ENCODE assay signal across 12 cellular contexts in genomic region chr17:49898547-49899490, GRCh38. TPM values are rescaled to one million over a fixed set of nuclear protein-coding genes. Genes with fewer than 3 reads are reported as not detected.
DNase-seq lines count a peak whose midpoint lies in the region; ATAC-seq lines count a peak whose summit lies in the region.
"Had no signal": no experiment of that assay in that cellular context is flagged by ENCODE, and none has a peak within 500 bp of the region (broad histone marks: within the 10 kb centered on the region; RNA-seq: fewer than 3 reads in every experiment).

No MANE protein-coding gene starts in this region.

- H3K4me2 ChIP-seq in neuronal stem cell (ENCODE audit: insufficient read depth, low read length, poor library complexity, severe bottlenecking): no peak overlapping the region
- H3K4me2 ChIP-seq: BLaER1 had no signal

- peak overlapping the region; percentile 58 for H2BK12ac ChIP-seq in neuronal stem cell (ENCODE audit: low read length)

- no CpG with 5 or more reads among the region's 9 CpGs for WGBS in neuronal stem cell (ENCODE audit: extremely low coverage in 2 of 2, insufficient read length in 2 of 2, insufficient replicate concordance in 1 of 2), 2 donors

- H2BK120ac ChIP-seq in neuronal stem cell (ENCODE audit: low read depth, low read length): no peak overlapping the region

- H3K4me1 ChIP-seq in neuronal stem cell (ENCODE audit: control insufficient read depth in 2 of 2, insufficient read depth in 1 of 2, low read depth in 1 of 2, low read length in 2 of 2): peaks cover 0 to 18% of the 10 kb centered on the region in 2 donors

- H2AFZ ChIP-seq in neuronal stem cell (ENCODE audit: low read length): no peak overlapping the region

- H3K79me1 ChIP-seq in neuronal stem cell (ENCODE audit: low read depth, low read length): no peaks in the 10 kb centered on the region

- ATAC-seq in GM21737 (IDR thresholded peaks at IDR 0.05; ENCODE audit: unreplicated experiment): no peak

- no peak overlapping the region for H2BK5ac ChIP-seq in neuronal stem cell (ENCODE audit: low read length)

- H3K36me3 ChIP-seq in neuronal stem cell (replicated peaks in 1 of 2; ENCODE audit: control insufficient read depth in 2 of 2, insufficient read depth in 2 of 2, low read length in 2 of 2): no peaks in the 10 kb centered on the region
- H3K36me3 ChIP-seq: BLaER1 had no signal

- DNase-seq in NOMO-1 treated with DMSO at 0.1 percent for 48 hours (lab: John Stamatoyannopoulos, UW; ENCODE audit: unreplicated experiment): peak; percentile 8
- no peak for DNase-seq in NOMO-1 (lab: John Stamatoyannopoulos, UW; ENCODE audit: unreplicated experiment in 2 of 2)
- DNase-seq in NCI-H2227 (lab: John Stamatoyannopoulos, UW; ENCODE audit: unreplicated experiment): peak; percentile 50
- DNase-seq in dermis blood vessel endothelial cell: peak; percentile 34
- DNase-seq in neuronal stem cell (ENCODE audit: low spot score): no peak
- DNase-seq in SIG-M5 (lab: John Stamatoyannopoulos, UW): no peak
- DNase-seq in NCI-H1930 (lab: John Stamatoyannopoulos, UW): no peak
- DNase-seq: activated effector memory CD4-positive, alpha-beta T cell treated with Interleukin-2 at 50 U/mL for 16 hours; kidney; NCI-H226 had no signal

- H3K23ac ChIP-seq in neuronal stem cell (ENCODE audit: low read depth, low read length, poor library complexity): peak overlapping the region; percentile 48

- H3K4me3 ChIP-seq in neuronal stem cell (ENCODE audit: low read length in 2 of 2): no peak overlapping the region
- H3K4me3 ChIP-seq: BLaER1 had no signal

- no peak overlapping the region for H4K8ac ChIP-seq in neuronal stem cell (ENCODE audit: low read depth, low read length)

- H3K18ac ChIP-seq in neuronal stem cell (ENCODE audit: low read length): peak overlapping the region; percentile 79

- H3K27me3 ChIP-seq in neuronal stem cell (ENCODE audit: control insufficient read depth in 3 of 3, insufficient read depth in 3 of 3, low read depth in 1 of 3, low read length in 3 of 3): peaks cover 8 to 88% (median 29%) of the 10 kb centered on the region in 3 experiments

- peak overlapping the region; percentile 6 for H2AK5ac ChIP-seq in neuronal stem cell (ENCODE audit: low read depth, low read length)

- H3K9me3 ChIP-seq in neuronal stem cell (replicated peaks in 1 of 2; ENCODE audit: control insufficient read depth in 2 of 2, insufficient read depth in 1 of 2, low read depth in 1 of 2, low read length in 2 of 2): no peaks in the 10 kb centered on the region
- H3K9me3 ChIP-seq: BLaER1 had no signal

- peak overlapping the region; percentile 53 for H3K9ac ChIP-seq in neuronal stem cell (ENCODE audit: low read depth, low read length, poor library complexity)
- H3K9ac ChIP-seq: BLaER1 had no signal

- no peak overlapping the region for H4K91ac ChIP-seq in neuronal stem cell (ENCODE audit: low read depth, low read length, poor library complexity)

- no peak overlapping the region for H3K14ac ChIP-seq in neuronal stem cell (ENCODE audit: low read length)

- no peak overlapping the region for H3K4ac ChIP-seq in neuronal stem cell (ENCODE audit: low read length)

- H3K27ac ChIP-seq in neuronal stem cell (replicated peaks; ENCODE audit: low read length): no peak overlapping the region
- H3K27ac ChIP-seq: BLaER1 had no signal

- H2BK15ac ChIP-seq in neuronal stem cell (ENCODE audit: low read length): peak overlapping the region; percentile 46

RNA-seq across cellular contexts. Expression of gene TAC4, which starts 51.0 kb away (rescaled TPM):
- total RNA-seq in dermis blood vessel endothelial cell: not detected in 2 replicates
- not detected for polyA plus RNA-seq in neuronal stem cell (2013, experiment 1 of 2)
- polyA plus RNA-seq in neuronal stem cell (2013, experiment 2 of 2): not detected

Comparison
In these comparisons a context has a peak if more than half of its experiments do, and no peak if none do; other contexts are left out.
1. DNase-seq: peak in NOMO-1 treated with DMSO at 0.1 percent for 48 hours (single experiment), NCI-H2227 (single experiment) and dermis blood vessel endothelial cell (single experiment); none in NOMO-1 (0 of 2), neuronal stem cell (single experiment), SIG-M5 (single experiment) and NCI-H1930 (0 of 2).